ENCODE assay signal across 14 cellular contexts in the genomic region with DNA sequence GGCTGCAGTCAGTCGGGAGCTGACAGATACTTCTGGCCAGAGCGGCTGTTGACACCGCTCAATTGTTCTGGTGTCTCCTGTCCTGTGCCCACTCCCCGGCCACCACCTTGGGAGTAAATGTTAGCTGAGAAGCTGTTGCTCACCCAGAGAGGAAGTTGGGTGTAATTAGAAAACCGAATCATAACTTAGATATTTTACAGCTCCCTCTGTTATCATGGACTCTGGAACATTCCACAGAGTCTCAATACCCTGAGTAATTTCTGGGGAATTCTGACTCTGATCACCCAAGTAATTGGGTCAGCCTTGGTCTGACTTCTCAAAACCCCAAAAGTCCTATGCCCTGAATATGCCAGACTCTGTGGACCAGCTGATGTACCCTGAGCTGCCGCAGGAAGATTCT.
DNase-seq lines count a peak whose midpoint lies in the region; TF ChIP-seq lines count a peak whose summit lies in the region.
"Had no signal": no experiment of that assay in that cellular context is flagged by ENCODE, and none has a peak within 500 bp of the region (broad histone marks: within the 10 kb centered on the region; RNA-seq: fewer than 3 reads in every experiment).

No MANE protein-coding gene starts in this region.

- in situ Hi-C loops in ACHN (cut with HindIII; ENCODE audit: low pct_ligation_motif_present, low pct_unique_long_range_greater_than_20kb, low sequenced_read_pairs) = no loop called here

- DNase-seq in ACHN = peak; percentile 62
- DNase-seq in HS-5 (ENCODE audit: low read depth) = peak; percentile 93
- DNase-seq in cardiac fibroblast (ENCODE audit: low read depth in 2 of 2) = peak; percentile 86 to 87
- peak; percentile 69 for DNase-seq in kidney glomerular epithelial cell (lab: John Stamatoyannopoulos, UW)
- no peak for DNase-seq in midbrain (lab: John Stamatoyannopoulos, UW)
- no peak for DNase-seq in NCI-H1105 treated with DMSO at 0.1 percent for 48 hours (lab: John Stamatoyannopoulos, UW)
- DNase-seq in activated CD8-positive, alpha-beta memory T cell treated with anti-CD3 and anti-CD28 coated beads, Interleukin-2, amount 50 U/mL, for 48 hours = no peak
- DNase-seq in hypothalamus (lab: John Stamatoyannopoulos, UW) = no peak
- DNase-seq: activated CD4-positive, alpha-beta memory T cell treated with anti-CD3 and anti-CD28 coated beads, Interleukin-2, amount 10 ng/mL, durations not matched to agents 7 days and 5 days; DND-41; H9; left ventricle myocardium inferior; NCI-H2081 treated with DMSO at 0.1 percent for 48 hours; upper lobe of right lung had no signal

- no peak for TF ChIP-seq CTCF in cardiac fibroblast (IDR thresholded peaks at IDR 0.05; ENCODE audit: low read depth, low read length)

- no peak overlapping the region for H3K4me3 ChIP-seq in cardiac fibroblast (replicated peaks in 1 of 2; ENCODE audit: low read depth in 2 of 2, low read length in 2 of 2)
- H3K4me3 ChIP-seq: left ventricle myocardium inferior, upper lobe of right lung had no signal

Comparison
In these comparisons a context has a peak if more than half of its experiments do, and no peak if none do; other contexts are left out.
1. DNase-seq: peak in ACHN (single experiment), HS-5 (single experiment), cardiac fibroblast (2 of 2) and kidney glomerular epithelial cell (single experiment); none in midbrain (single experiment), NCI-H1105 treated with DMSO at 0.1 percent for 48 hours (single experiment), activated CD8-positive, alpha-beta memory T cell treated with anti-CD3 and anti-CD28 coated beads, Interleukin-2, amount 50 U/mL, for 48 hours (single experiment) and hypothalamus (0 of 51).